ENCODE assay signal across 13 cellular contexts in genomic region chr10:70192325-70192966, GRCh38. TPM values are rescaled to one million over a fixed set of nuclear protein-coding genes. Genes with fewer than 3 reads are reported as not detected.
DNase-seq lines count a peak whose midpoint lies in the region; ATAC-seq and TF ChIP-seq lines count a peak whose summit lies in the region.
"Had no signal": no experiment of that assay in that cellular context is flagged by ENCODE, and none has a peak within 500 bp of the region (broad histone marks: within the 10 kb centered on the region; RNA-seq: fewer than 3 reads in every experiment).

No MANE protein-coding gene starts in this region.

- peak; percentile 52 for DNase-seq in AG10803 (ENCODE audit: low read depth)
- peak; percentile 29 for DNase-seq in WERI-Rb-1
- DNase-seq in fibroblast of villous mesenchyme (ENCODE audit: low read depth), result peak; percentile 96
- peak; percentile 9 for DNase-seq in prostate gland (ENCODE audit: low spot score)
- DNase-seq in NCI-H187 treated with DMSO at 0.1 percent for 48 hours (lab: John Stamatoyannopoulos, UW), result no peak
- no peak for DNase-seq in stimulated activated naive CD4-positive, alpha-beta T cell treated with Interleukin-2 at 50 U/mL for 16 hours (lab: John Stamatoyannopoulos, UW)
- DNase-seq in mucosa of descending colon, result no peak
- DNase-seq: activated naive CD4-positive, alpha-beta T cell treated with Interleukin-2 at 50 U/mL for 16 hours; hippocampal formation; NCI-H1048; thyroid gland had no signal

- H3K27ac ChIP-seq in WERI-Rb-1 (no peak overlapping the region), prostate gland (no peak overlapping the region)
- H3K27ac ChIP-seq: thyroid gland had no signal

- peaks cover 1% of the 10 kb centered on the region; the same call in 1 of the 2 replicates for H3K36me3 ChIP-seq in WERI-Rb-1
- H3K36me3 ChIP-seq in prostate gland, result no peaks in the 10 kb centered on the region
- H3K36me3 ChIP-seq in mucosa of descending colon (ENCODE audit: low read depth), result no peaks in the 10 kb centered on the region
- H3K36me3 ChIP-seq: SJSA1, thyroid gland had no signal

- TF ChIP-seq CTCF in AG10803 (conservative IDR thresholded peaks at IDR 0.05; ENCODE audit: low read length) (no peak), WERI-Rb-1 (IDR thresholded peaks at IDR 0.05; ENCODE audit: low read depth, low read length) (no peak), fibroblast of villous mesenchyme (IDR thresholded peaks at IDR 0.05; ENCODE audit: insufficient read depth, low read depth, low read length) (no peak), prostate gland (IDR thresholded peaks at IDR 0.05) (no peak), mucosa of descending colon (IDR thresholded peaks at IDR 0.05) (no peak)

- H3K4me1 ChIP-seq in prostate gland (replicated peaks) (no peaks in the 10 kb centered on the region), mucosa of descending colon (ENCODE audit: low read depth) (peaks cover 3% of the 10 kb centered on the region)

- no peaks in the 10 kb centered on the region for H3K27me3 ChIP-seq in WERI-Rb-1 (ENCODE audit: insufficient read depth, low read depth, severe bottlenecking)
- no peaks in the 10 kb centered on the region for H3K27me3 ChIP-seq in prostate gland (replicated peaks; ENCODE audit: insufficient read depth)
- H3K27me3 ChIP-seq: SJSA1, thyroid gland had no signal

- H3K9me3 ChIP-seq in WERI-Rb-1 (ENCODE audit: severe bottlenecking) (no peaks in the 10 kb centered on the region), prostate gland (no peaks in the 10 kb centered on the region), mucosa of descending colon (no peaks in the 10 kb centered on the region)
- H3K9me3 ChIP-seq: SJSA1, thyroid gland had no signal

- WGBS in prostate gland, result 66% methylated on average over 5 of the region's 5 CpGs

- TF ChIP-seq POLR2A in prostate gland (IDR thresholded peaks at IDR 0.05), result no peak

- ATAC-seq in GM18498 (IDR thresholded peaks at IDR 0.05; ENCODE audit: unreplicated experiment) (no peak), mucosa of descending colon (no peak)

- H3K4me3 ChIP-seq in AG10803 (ENCODE audit: low read length) (no peak overlapping the region), WERI-Rb-1 (ENCODE audit: low read depth, low read length) (no peak overlapping the region), fibroblast of villous mesenchyme (ENCODE audit: low read depth, low read length) (no peak overlapping the region), prostate gland (no peak overlapping the region), mucosa of descending colon (no peak overlapping the region)
- H3K4me3 ChIP-seq: SJSA1, thyroid gland had no signal

- intact Hi-C loops in prostate gland (cut with DNase I), result no loop called here
- intact Hi-C loops in mucosa of descending colon (cut with DNase I, micrococcal nuclease), result no loop called here

RNA-seq across cellular contexts. Expression of gene SAR1A, which starts 22.1 kb away (rescaled TPM):
- 196 and 339 TPM in 2 replicates for total RNA-seq in fibroblast of villous mesenchyme
- total RNA-seq in prostate gland, result 10 to 100 TPM; 48.3 to 68.0 TPM
- 100 to 1,000 TPM in 1 of 3 donors, 10 to 100 TPM in 2; 77.5 to 102 (median 78.1) TPM for total RNA-seq in mucosa of descending colon

RNA-seq across cellular contexts. Expression of gene PPA1, which starts 40.8 kb away (rescaled TPM):
- total RNA-seq in fibroblast of villous mesenchyme (139 and 219 TPM in 2 replicates), prostate gland (100 to 1,000 TPM in 1 of 2 donors, 10 to 100 TPM in 1; 79.4 to 109 TPM), mucosa of descending colon (100 to 1,000 TPM in 2 of 3 donors, 10 to 100 TPM in 1; 97.1 to 166 (median 100) TPM)

RNA-seq across cellular contexts. Expression of gene TYSND1, which starts 45.9 kb away (rescaled TPM):
- total RNA-seq in fibroblast of villous mesenchyme, result 11.3 and 12.1 TPM in 2 replicates
- total RNA-seq in prostate gland, result 10 to 100 TPM; 18.2 to 32.4 TPM
- 10 to 100 TPM; 15.3 to 19.7 (median 15.8) TPM for total RNA-seq in mucosa of descending colon

RNA-seq across cellular contexts. Expression of gene AIFM2, which starts 59.8 kb away (rescaled TPM):
- total RNA-seq in fibroblast of villous mesenchyme, result 5.5 and 7.8 TPM in 2 replicates
- 10 to 100 TPM; 10.7 to 12.2 TPM for total RNA-seq in prostate gland
- total RNA-seq in mucosa of descending colon, result 10 to 100 TPM; 21.0 to 23.0 (median 22.7) TPM

Comparison
In these comparisons a context has a peak if more than half of its experiments do, and no peak if none do; other contexts are left out.
1. DNase-seq: peak in AG10803 (single experiment), WERI-Rb-1 (single experiment), fibroblast of villous mesenchyme (single experiment) and prostate gland (single experiment); none in NCI-H187 treated with DMSO at 0.1 percent for 48 hours (single experiment), stimulated activated naive CD4-positive, alpha-beta T cell treated with Interleukin-2 at 50 U/mL for 16 hours (single experiment) and mucosa of descending colon (0 of 3).